20 cellular contexts compared by ENCODE assay signal in genomic region chrX:23659339-23659738, GRCh38. TPM values are rescaled to one million over a fixed set of nuclear protein-coding genes. Genes with fewer than 3 reads are reported as not detected.
DNase-seq lines count a peak whose midpoint lies in the region; ATAC-seq and TF ChIP-seq lines count a peak whose summit lies in the region.
"Had no signal": no experiment of that assay in that cellular context is flagged by ENCODE, and none has a peak within 500 bp of the region (broad histone marks: within the 10 kb centered on the region; RNA-seq: fewer than 3 reads in every experiment).

No MANE protein-coding gene starts in this region.

- H3K27me3 ChIP-seq in GM23338 (ENCODE audit: insufficient read depth) (no peaks in the 10 kb centered on the region), NT2/D1 (ENCODE audit: insufficient read depth, insufficient read length) (no peaks in the 10 kb centered on the region), hepatocyte (no peaks in the 10 kb centered on the region), neural progenitor cell (no peaks in the 10 kb centered on the region)
- H3K27me3 ChIP-seq: MG63 had no signal

- ATAC-seq in GM23338, result no peak
- no peak for ATAC-seq in activated CD8-positive, alpha-beta memory T cell treated with anti-CD3 and anti-CD28 coated beads, Interleukin-2, amount 10 ng/mL, durations not matched to agents 7 days and 5 days
- no peak for ATAC-seq in GM18861 (IDR thresholded peaks at IDR 0.05; ENCODE audit: unreplicated experiment)
- ATAC-seq: SK-N-SH treated with all-trans-retinoic acid at 6 μM for 48 hours had no signal

- H3K4me1 ChIP-seq in GM23338 (ENCODE audit: insufficient read depth) (peaks cover 3% of the 10 kb centered on the region; the same call in 1 of the 2 replicates), NT2/D1 (ENCODE audit: insufficient read depth, insufficient read length) (peaks cover 5% of the 10 kb centered on the region), hepatocyte (ENCODE audit: insufficient read depth) (peaks cover 22% of the 10 kb centered on the region), neural progenitor cell (no peaks in the 10 kb centered on the region)

- peak overlapping the region; percentile 64 for H3K4me2 ChIP-seq in GM23338
- H3K4me2 ChIP-seq in hepatocyte, result no peak overlapping the region
- H3K4me2 ChIP-seq in neural progenitor cell, result no peak overlapping the region

- H3K9me3 Mint-ChIP-seq in GM23338 (no peaks in the 10 kb centered on the region), neural progenitor cell (no peaks in the 10 kb centered on the region)
- no peaks in the 10 kb centered on the region for H3K9me3 Mint-ChIP-seq in activated CD8-positive, alpha-beta memory T cell treated with anti-CD3 and anti-CD28 coated beads, Interleukin-2, amount 10 ng/mL, durations not matched to agents 7 days and 5 days (ENCODE audit: low read depth)
- H3K9me3 Mint-ChIP-seq: CD4-positive, alpha-beta T cell had no signal

- H3K4me1 Mint-ChIP-seq in GM23338 (peaks cover 18% of the 10 kb centered on the region), neural progenitor cell (peaks cover 7% of the 10 kb centered on the region)
- H3K4me1 Mint-ChIP-seq in activated CD8-positive, alpha-beta memory T cell treated with anti-CD3 and anti-CD28 coated beads, Interleukin-2, amount 10 ng/mL, durations not matched to agents 7 days and 5 days, result peaks cover 21% of the 10 kb centered on the region

- CTCF ChIA-PET in activated CD8-positive, alpha-beta memory T cell treated with anti-CD3 and anti-CD28 coated beads, Interleukin-2, amount 10 ng/mL, durations not matched to agents 7 days and 5 days (lab: Charles Lee), result no interaction called here

- H4K20me1 ChIP-seq in GM23338 (replicated peaks; ENCODE audit: insufficient read depth) (no peaks in the 10 kb centered on the region), hepatocyte (ENCODE audit: insufficient read depth, poor library complexity, severe bottlenecking) (no peaks in the 10 kb centered on the region), neural progenitor cell (ENCODE audit: low read depth) (no peaks in the 10 kb centered on the region)

- no peak for TF ChIP-seq CTCF in GM23338 (conservative IDR thresholded peaks at IDR 0.05; ENCODE audit: low read depth in 2 of 2)
- TF ChIP-seq CTCF in hepatocyte (IDR thresholded peaks at IDR 0.05; ENCODE audit: poor library complexity), result no peak
- TF ChIP-seq CTCF in neural progenitor cell (IDR thresholded peaks at IDR 0.05), result no peak

- H3K4me3 Mint-ChIP-seq in GM23338 (no peak overlapping the region), neural progenitor cell (no peak overlapping the region)
- H3K4me3 Mint-ChIP-seq in activated CD8-positive, alpha-beta memory T cell treated with anti-CD3 and anti-CD28 coated beads, Interleukin-2, amount 10 ng/mL, durations not matched to agents 7 days and 5 days, result no peak overlapping the region
- H3K4me3 Mint-ChIP-seq: CD4-positive, alpha-beta T cell had no signal

- no peaks in the 10 kb centered on the region; the same call in 1 of the 2 replicates for H3K9me3 ChIP-seq in NT2/D1 (ENCODE audit: insufficient read depth, low read length)
- no peaks in the 10 kb centered on the region for H3K9me3 ChIP-seq in hepatocyte (ENCODE audit: low read depth)
- no peaks in the 10 kb centered on the region for H3K9me3 ChIP-seq in neural progenitor cell (ENCODE audit: low read depth)
- H3K9me3 ChIP-seq: HAP-1, MG63 had no signal

- DNase-seq in GM23338 (ENCODE audit: low spot score) (no peak), NT2/D1 (ENCODE audit: low read depth, low spot score) (no peak), hepatocyte (ENCODE audit: low spot score) (no peak), neural progenitor cell (ENCODE audit: low spot score) (no peak), DMS153 (lab: John Stamatoyannopoulos, UW) (no peak)
- no peak for DNase-seq in activated CD8-positive, alpha-beta memory T cell treated with anti-CD3 and anti-CD28 coated beads, Interleukin-2, amount 10 ng/mL, durations not matched to agents 7 days and 5 days
- DNase-seq: ACHN; CD4-positive, alpha-beta T cell; DND-41; KG1; MG63; NCI-H1105; NCI-H187 treated with DMSO at 0.1 percent for 48 hours; NCI-H446; NCI-H774; SHP77 had no signal

- H3K27ac Mint-ChIP-seq in GM23338 (no peak overlapping the region; the same call in 1 of the 2 replicates), neural progenitor cell (no peak overlapping the region)
- no peak overlapping the region for H3K27ac Mint-ChIP-seq in activated CD8-positive, alpha-beta memory T cell treated with anti-CD3 and anti-CD28 coated beads, Interleukin-2, amount 10 ng/mL, durations not matched to agents 7 days and 5 days
- H3K27ac Mint-ChIP-seq: CD4-positive, alpha-beta T cell had no signal

- H3K27me3 Mint-ChIP-seq in GM23338 (ENCODE audit: insufficient read depth, low read depth, poor library complexity) (no peaks in the 10 kb centered on the region), neural progenitor cell (ENCODE audit: insufficient read depth, low read depth) (peaks cover 5% of the 10 kb centered on the region)
- no peaks in the 10 kb centered on the region for H3K27me3 Mint-ChIP-seq in activated CD8-positive, alpha-beta memory T cell treated with anti-CD3 and anti-CD28 coated beads, Interleukin-2, amount 10 ng/mL, durations not matched to agents 7 days and 5 days
- H3K27me3 Mint-ChIP-seq: B cell; CD4-positive, alpha-beta T cell had no signal

- peak overlapping the region; percentile 92 for H3K27ac ChIP-seq in GM23338 (ENCODE audit: low read depth)
- peak overlapping the region; percentile 59 for H3K27ac ChIP-seq in hepatocyte
- H3K27ac ChIP-seq in neural progenitor cell, result no peak overlapping the region

- H3F3A ChIP-seq in GM23338 (replicated peaks; ENCODE audit: low read depth) (no peaks in the 10 kb centered on the region), neural progenitor cell (ENCODE audit: low read depth) (no peaks in the 10 kb centered on the region)

- WGBS in hepatocyte (ENCODE audit: low lambda C conversion rate, missing lambda C conversion rate), result 72% methylated on average over 4 of the region's 4 CpGs

- peak overlapping the region; percentile 9; the same call in 1 of the 2 replicates for H3K4me3 ChIP-seq in GM23338
- peak overlapping the region; percentile 29 for H3K4me3 ChIP-seq in NT2/D1 (ENCODE audit: insufficient read length, low read depth)
- no peak overlapping the region for H3K4me3 ChIP-seq in hepatocyte
- H3K4me3 ChIP-seq in neural progenitor cell, result no peak overlapping the region
- H3K4me3 ChIP-seq: HAP-1, MG63 had no signal

- H2AFZ ChIP-seq in GM23338 (no peak overlapping the region), hepatocyte (no peak overlapping the region), neural progenitor cell (replicated peaks) (peak overlapping the region; percentile 55)

- H3K79me2 ChIP-seq in GM23338 (replicated peaks; ENCODE audit: insufficient read depth) (no peaks in the 10 kb centered on the region), hepatocyte (no peaks in the 10 kb centered on the region), neural progenitor cell (ENCODE audit: low read depth) (no peaks in the 10 kb centered on the region)

- H3K36me3 ChIP-seq in GM23338 (ENCODE audit: insufficient read depth), result no peaks in the 10 kb centered on the region
- no peaks in the 10 kb centered on the region for H3K36me3 ChIP-seq in NT2/D1 (ENCODE audit: insufficient read depth, insufficient read length, low read length)
- no peaks in the 10 kb centered on the region for H3K36me3 ChIP-seq in hepatocyte (replicated peaks; ENCODE audit: insufficient read depth, low read depth)
- no peaks in the 10 kb centered on the region for H3K36me3 ChIP-seq in neural progenitor cell
- H3K36me3 ChIP-seq: HAP-1, MG63 had no signal

- H3K9ac ChIP-seq in NT2/D1 (ENCODE audit: insufficient read length, low read depth) (peak overlapping the region; percentile 62), neural progenitor cell (no peak overlapping the region)

- H3K9me2 ChIP-seq in GM23338 (ENCODE audit: insufficient read depth) (0 out of 2 replicates have a peak, but pooled peaks cover 5% of the 10 kb centered on the region), hepatocyte (replicated peaks; ENCODE audit: insufficient read depth) (no peaks in the 10 kb centered on the region)

- peaks cover 5% of the 10 kb centered on the region; the same call in 2 of the 3 replicates for H3K36me3 Mint-ChIP-seq in GM23338 (ENCODE audit: low read depth)
- H3K36me3 Mint-ChIP-seq in neural progenitor cell, result no peaks in the 10 kb centered on the region
- H3K36me3 Mint-ChIP-seq in activated CD8-positive, alpha-beta memory T cell treated with anti-CD3 and anti-CD28 coated beads, Interleukin-2, amount 10 ng/mL, durations not matched to agents 7 days and 5 days, result no peaks in the 10 kb centered on the region

TF ChIP-seq in GM23338, 12 proteins besides CTCF, POLR2A, EP300 and RAD21:
- TF ChIP-seq STAT1 (IDR thresholded peaks at IDR 0.05; ENCODE audit: unreplicated experiment) (no peak), NANOG (IDR thresholded peaks at IDR 0.05; ENCODE audit: borderline replicate concordance) (no peak)

RNA-seq across cellular contexts. Expression of gene PRDX4, which starts 8.0 kb away (rescaled TPM):
- total RNA-seq in GM23338 (2014; rRNA removed; shearing (Covaris generic)), result 101 and 139 TPM in 2 replicates
- 101 and 103 TPM in 2 replicates for polyA plus RNA-seq in GM23338 (2016; fragmentation: Nextera tagmentation; extraction: Ambion mirVana)
- 601 and 649 TPM in 2 replicates for total RNA-seq in hepatocyte
- polyA plus RNA-seq in hepatocyte, result 841 and 910 TPM in 2 replicates
- 149 and 162 TPM in 2 replicates for total RNA-seq in neural progenitor cell (ENCODE audit: low replicate concordance)
- total RNA-seq in activated CD8-positive, alpha-beta memory T cell treated with anti-CD3 and anti-CD28 coated beads, Interleukin-2, amount 10 ng/mL, durations not matched to agents 7 days and 5 days, result 10 to 100 TPM; 31.7 to 35.5 TPM

Comparison
In these comparisons a context has a peak if more than half of its experiments do, and no peak if none do; other contexts are left out.
1. H3K4me3 ChIP-seq: peak in GM23338 (single experiment) and NT2/D1 (single experiment); none in hepatocyte (single experiment) and neural progenitor cell (single experiment).